ENCODE assay signal across 8 cellular contexts in the genomic region with DNA sequence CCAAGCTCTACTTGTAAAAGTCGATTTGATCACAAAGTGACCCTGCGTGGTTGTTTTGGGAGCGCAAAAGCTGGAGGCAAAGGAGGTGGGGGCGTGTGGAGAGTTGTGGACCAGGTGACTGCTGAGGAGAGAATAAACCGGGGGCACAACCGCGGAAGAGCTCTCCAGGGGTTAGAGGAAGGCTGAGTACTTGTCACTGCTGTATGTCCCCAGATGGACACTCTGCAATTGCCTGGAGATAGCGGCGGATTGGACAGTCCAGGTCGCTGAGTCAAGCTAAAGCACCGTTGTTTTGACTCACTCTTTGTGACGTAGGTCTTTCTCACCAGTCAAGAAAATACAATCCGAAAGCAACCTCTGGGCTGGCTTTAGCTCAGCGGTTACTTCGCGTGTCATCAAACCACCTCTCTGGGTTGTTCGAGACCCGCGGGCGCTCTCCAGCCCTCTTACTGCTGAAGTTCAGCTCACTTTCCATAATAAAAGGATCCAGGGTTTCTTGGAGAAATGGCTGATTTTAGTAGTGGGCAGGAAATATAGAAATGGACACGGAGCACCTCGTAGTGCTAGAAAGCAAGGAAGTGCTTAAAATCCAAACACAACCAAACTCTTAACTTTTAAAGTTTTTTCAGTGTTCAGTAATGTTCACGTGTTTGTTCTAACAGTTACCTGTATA. TPM values are rescaled to one million over a fixed set of nuclear protein-coding genes. Genes with fewer than 3 reads are reported as not detected.
A peak's percentile ranks its signal among the peaks of the same experiment; 100 is the strongest.
DNase-seq lines count a peak whose midpoint lies in the region; ATAC-seq lines count a peak whose summit lies in the region.

No MANE protein-coding gene starts in this region.

- ATAC-seq in GM21390 (IDR thresholded peaks at IDR 0.05; ENCODE audit: unreplicated experiment): peak; percentile 82

- in situ Hi-C loops in Caki2 (cut with HindIII; ENCODE audit: low pct_unique_long_range_greater_than_20kb, low sequenced_read_pairs): no loop called here

- DNase-seq in Caki2 (ENCODE audit: low read depth) (peak; percentile 98), HS-27A (ENCODE audit: low read depth) (peak; percentile 49), T-helper 22 cell (ENCODE audit: low read depth) (peak; percentile 47), astrocyte of the hippocampus (ENCODE audit: low read depth, low spot score) (peak; percentile 94), iPS-NIHi11 (ENCODE audit: low spot score) (peak; percentile 74), NCI-H345 treated with DMSO at 0.1 percent for 48 hours (lab: John Stamatoyannopoulos, UW; ENCODE audit: unreplicated experiment) (no peak)
- DNase-seq in stimulated activated CD4-positive, alpha-beta T cell treated with anti-CD3 and anti-CD28 coated beads, Interleukin-1b, Interleukin-23, amount 100 ng/mL, for 48 hours: peak; percentile 87

RNA-seq across cellular contexts. Expression of gene ZMAT2, which starts 25.7 kb away (rescaled TPM):
- total RNA-seq in Caki2 (2014; rRNA removed; shearing (Covaris generic); ENCODE audit: low replicate concordance): 77.7 and 99.3 TPM in 2 replicates

RNA-seq across cellular contexts. Expression of gene HARS2, which starts 34.7 kb away (rescaled TPM):
- total RNA-seq in Caki2 (2014; rRNA removed; shearing (Covaris generic); ENCODE audit: low replicate concordance): 30.0 and 41.5 TPM in 2 replicates

RNA-seq across cellular contexts. Expression of gene HARS1, which starts 34.8 kb away (rescaled TPM):
- total RNA-seq in Caki2 (2014; rRNA removed; shearing (Covaris generic); ENCODE audit: low replicate concordance): 50.1 and 61.3 TPM in 2 replicates

RNA-seq across cellular contexts. Expression of gene DND1, which starts 52.6 kb away (rescaled TPM):
- not detected in 2 replicates for total RNA-seq in Caki2 (2014; rRNA removed; shearing (Covaris generic); ENCODE audit: low replicate concordance)
